Comparison of ENCODE assay signal across 25 cellular contexts in genomic region chr1:204045430-204045829, GRCh38. TPM values are rescaled to one million over a fixed set of nuclear protein-coding genes. Genes with fewer than 3 reads are reported as not detected.
DNase-seq lines count a peak whose midpoint lies in the region; ATAC-seq, FAIRE-seq and TF ChIP-seq lines count a peak whose summit lies in the region.
"Had no signal": no experiment of that assay in that cellular context is flagged by ENCODE, and none has a peak within 500 bp of the region (broad histone marks: within the 10 kb centered on the region; RNA-seq: fewer than 3 reads in every experiment).

No MANE protein-coding gene starts in this region.

- H3K4me2 ChIP-seq in GM12878 (ENCODE audit: control insufficient read depth, insufficient read depth) = no peak overlapping the region
- H3K4me2 ChIP-seq: BLaER1 had no signal

- SMC1A ChIA-PET in GM12878 (lab: Charles Lee; ENCODE audit: uncharacterized antibody, unreplicated experiment) = no interaction called here

- no peak overlapping the region for H2AFZ ChIP-seq in GM12878 (ENCODE audit: control insufficient read depth, low read depth, low read length)

- intact Hi-C loops in GM12878 (cut with micrococcal nuclease; ENCODE audit: unreplicated experiment) (no loop called here), Right ventricle myocardium superior (cut with DNase I) (no loop called here), lower lobe of right lung (cut with DNase I) (no loop called here), upper lobe of right lung (cut with DNase I) (no loop called here)

- TF ChIP-seq RAD21 in GM12878 (IDR thresholded peaks at IDR 0.05; ENCODE audit: insufficient read depth, low read depth, low read length) = no peak

- ATAC-seq in GM12878 (no peak), Right ventricle myocardium superior (ENCODE audit: poor library complexity) (peak; percentile 42), lower lobe of right lung (peak; percentile 36 to 48), upper lobe of right lung (peak; percentile 66)
- ATAC-seq: WTC11 had no signal

- FAIRE-seq in GM12878 (lab: Jason Lieb, UNC) = no peak
- FAIRE-seq: keratinocyte had no signal

- CTCF ChIA-PET in GM12878 (lab: Yijun Ruan, JAX) = interaction anchor here (0.8 kb wide), 1 partner anchor 82 kb away, joined by 3 read pairs; no protein-coding TSS in a partner anchor

- BruUV-seq in GM12878 (replicated peaks; lab: Mats Ljungman, UMichigan) = no TSS peak

- under 1% methylated on average over 8 of the region's 8 CpGs for WGBS in GM12878 (ENCODE audit: insufficient coverage, insufficient replicate concordance, low lambda C conversion rate, missing lambda C conversion rate)

- RAD21 ChIA-PET in GM12878 (lab: Charles Lee; ENCODE audit: unreplicated experiment) = no interaction called here

- no peak overlapping the region for H3K9ac ChIP-seq in GM12878 (ENCODE audit: control insufficient read depth, insufficient read depth, low read length)
- H3K9ac ChIP-seq: BLaER1 had no signal

- H3K9me3 ChIP-seq in GM12878 (replicated peaks; ENCODE audit: control insufficient read depth, insufficient read depth, low read length) = no peaks in the 10 kb centered on the region; the same call in 2 of the 3 replicates
- no peaks in the 10 kb centered on the region for H3K9me3 ChIP-seq in lower lobe of right lung
- no peaks in the 10 kb centered on the region for H3K9me3 ChIP-seq in upper lobe of right lung
- H3K9me3 ChIP-seq: ovary, SJSA1 had no signal

- in situ Hi-C loops in GM12878 (cut with MboI) = no loop called here

- no peak for TF ChIP-seq EP300 in GM12878 (IDR thresholded peaks at IDR 0.05; ENCODE audit: borderline replicate concordance in 1 of 2, control insufficient read depth in 1 of 2, low read depth in 2 of 2, low read length in 2 of 2)

- H4K20me1 ChIP-seq in GM12878 (ENCODE audit: control insufficient read depth, insufficient read depth) = no peaks in the 10 kb centered on the region; the same call in 1 of the 2 replicates
- H4K20me1 ChIP-seq: BLaER1 had no signal

- no peak for DNase-seq in GM12878 (ENCODE audit: low read depth, low spot score)
- DNase-seq in Right ventricle myocardium superior = peak; percentile 57
- no peak for DNase-seq in lower lobe of right lung
- DNase-seq in upper lobe of right lung = no peak
- no peak for DNase-seq in NAMALWA (ENCODE audit: low spot score)
- DNase-seq in activated naive CD4-positive, alpha-beta T cell treated with anti-CD3 and anti-CD28 coated beads, Interleukin-2, amount 50 U/mL, for 16 hours = no peak
- no peak for DNase-seq in NCI-H1048 (lab: John Stamatoyannopoulos, UW)
- DNase-seq: activated CD4-positive, alpha-beta T cell treated with anti-CD3 and anti-CD28 coated beads, Interleukin-2, amount 10 ng/mL, durations not matched to agents 7 days and 5 days; activated effector memory CD4-positive, alpha-beta T cell treated with Interleukin-2 at 50 U/mL for 16 hours; activated T-cell treated with anti-CD3 and anti-CD28 coated beads, Interleukin-2, amount 50 U/mL, for 1 hour; effector CD4-positive, alpha-beta T cell; HCEC 1CT; KBM-7; NCI-H1105; NCI-H187 treated with DMSO at 0.1 percent for 48 hours; NCI-H2171; nephron progenitor cell; ovary; retina; stimulated activated CD4-positive, alpha-beta T cell treated with anti-CD3 and anti-CD28 coated beads, Interleukin-1b, Interleukin-23, amount 100 ng/mL, for 48 hours had no signal

- H3K27ac ChIP-seq in GM12878 (ENCODE audit: control insufficient read depth, insufficient read depth) = no peak overlapping the region
- H3K27ac ChIP-seq in lower lobe of right lung = peak overlapping the region; percentile 34
- peak overlapping the region; percentile 37 for H3K27ac ChIP-seq in upper lobe of right lung
- H3K27ac ChIP-seq: BLaER1, ovary, SJSA1 had no signal

- H3K4me3 ChIP-seq in GM12878 (no peak overlapping the region), lower lobe of right lung (no peak overlapping the region), upper lobe of right lung (no peak overlapping the region)
- H3K4me3 ChIP-seq: BLaER1, ovary, SJSA1 had no signal

- TF ChIP-seq CTCF in GM12878 (IDR thresholded peaks at IDR 0.05 in 2 of 3, conservative IDR thresholded peaks at IDR 0.05 in 1 of 3; ENCODE audit: control insufficient read depth in 2 of 3, extremely low read depth in 1 of 3, insufficient read depth in 1 of 3, low read depth in 3 of 3, low read length in 3 of 3) (no peak), lower lobe of right lung (IDR thresholded peaks at IDR 0.05) (no peak), upper lobe of right lung (IDR thresholded peaks at IDR 0.05) (no peak)

- no peaks in the 10 kb centered on the region for H3K79me2 ChIP-seq in GM12878 (ENCODE audit: control insufficient read depth, insufficient read depth, low read length)

- POLR2A ChIA-PET in GM12878 (lab: Charles Lee) = interaction anchor here (1.0 kb wide), 1 partner anchor 337 kb away, joined by 4 read pairs; no protein-coding TSS in a partner anchor

- H3K36me3 ChIP-seq in GM12878 (ENCODE audit: control insufficient read depth in 2 of 2, insufficient read depth in 2 of 2, low read length in 1 of 2) (no peaks in the 10 kb centered on the region), lower lobe of right lung (no peaks in the 10 kb centered on the region), upper lobe of right lung (no peaks in the 10 kb centered on the region)
- H3K36me3 ChIP-seq: BLaER1, ovary, SJSA1 had no signal

- H3K27me3 ChIP-seq in GM12878 (replicated peaks in 1 of 2; ENCODE audit: control insufficient read depth in 2 of 2, insufficient read depth in 2 of 2, low read length in 1 of 2) = no peaks in the 10 kb centered on the region
- H3K27me3 ChIP-seq in lower lobe of right lung (ENCODE audit: low read depth) = no peaks in the 10 kb centered on the region
- H3K27me3 ChIP-seq in upper lobe of right lung = no peaks in the 10 kb centered on the region
- H3K27me3 ChIP-seq: BLaER1, ovary, SJSA1 had no signal

- H3K4me1 ChIP-seq in GM12878 (ENCODE audit: control insufficient read depth, insufficient read depth, low read length) (no peaks in the 10 kb centered on the region), lower lobe of right lung (no peaks in the 10 kb centered on the region), upper lobe of right lung (no peaks in the 10 kb centered on the region)

- TF ChIP-seq POLR2A in GM12878 (IDR thresholded peaks at IDR 0.05; ENCODE audit: low read depth, low read length) = no peak

TF ChIP-seq in GM12878, 131 proteins besides CTCF, POLR2A, EP300 and RAD21:
- TF ChIP-seq SMC3 (IDR thresholded peaks at IDR 0.05; ENCODE audit: borderline replicate concordance, low read length) (no peak), SPI1 (IDR thresholded peaks at IDR 0.05; ENCODE audit: borderline replicate concordance, insufficient read depth, low read depth, low read length) (peak; percentile 6; the same call in 1 of the 2 replicates)

RNA-seq across cellular contexts. Expression of gene SOX13, which starts 27.5 kb away (rescaled TPM):
- 0.13 and 0.17 TPM in 2 replicates for total RNA-seq in GM12878 (2013; cell fraction: nucleolus; rRNA removed)
- not detected in 2 replicates for total RNA-seq in GM12878 (2014; rRNA removed)
- not detected in 2 replicates for total RNA-seq in GM12878 (2014; rRNA removed; fragmentation: Illumina TruSeq; extraction: Trizol)
- total RNA-seq in GM12878 (2021) = 0.27 and 0.31 TPM in 2 replicates
- not detected for polyA plus RNA-seq in GM12878 (2011; ENCODE audit: low read depth)
- 0.10 and 0.11 TPM in 2 replicates for polyA plus RNA-seq in GM12878 (2011; rRNA removed)
- polyA plus RNA-seq in GM12878 (2011; cell fraction: cytosol; rRNA removed) = 0.05 and 0.07 TPM in 2 replicates
- polyA plus RNA-seq in GM12878 (2011; cell fraction: nucleus; rRNA removed) = 0.15 and 0.54 TPM in 2 replicates
- polyA plus RNA-seq in GM12878 (2012) = 0.08 and 0.13 TPM in 2 replicates
- polyA plus RNA-seq in GM12878 (2014; fragmentation: Illumina TruSeq; extraction: Trizol) = not detected in 2 replicates
- not detected for polyA plus RNA-seq in GM12878 (2014; fragmentation: Nextera tagmentation; extraction: Ambion mirVana)
- polyA plus RNA-seq in GM12878 (2014; rRNA removed) = not detected in 2 replicates
- polyA plus RNA-seq in GM12878 (2016; fragmentation: Nextera tagmentation; extraction: Ambion mirVana) = under 1 TPM in 1 of 2 experiments, not detected in 1; 0.04 TPM
- 0.10 and 0.15 TPM in 2 replicates for polyA minus RNA-seq in GM12878 (2011; rRNA and poly(A)+ RNA removed)
- 0.83 and 0.94 TPM in 2 replicates for polyA minus RNA-seq in GM12878 (2011; cell fraction: cytosol; rRNA and poly(A)+ RNA removed)
- 0.24 TPM in 1 of 2 replicates, not detected in the other for polyA minus RNA-seq in GM12878 (2011; cell fraction: nucleus; rRNA and poly(A)+ RNA removed)
- 12.4 TPM for total RNA-seq in Right ventricle myocardium superior
- 57.8 TPM for total RNA-seq in lower lobe of right lung
- 76.3 TPM for total RNA-seq in upper lobe of right lung
- total RNA-seq: G401 had no signal

Comparison
In these comparisons a context has a peak if more than half of its experiments do, and no peak if none do; other contexts are left out.
1. RNA of gene SOX13, which starts 27.5 kb away (total RNA-seq): 76.3 TPM in upper lobe of right lung (single experiment), 57.8 TPM in lower lobe of right lung (single experiment) and 12.4 TPM in Right ventricle myocardium superior (single experiment); 0.13 to 0.31 TPM in GM12878; every median in the first group is over 10 times any median in the second.